Comparison of ENCODE assay signal across 8 cellular contexts in genomic region chr18:62436636-62437519, GRCh38.
DNase-seq lines count a peak whose midpoint lies in the region; ATAC-seq and TF ChIP-seq lines count a peak whose summit lies in the region.

No MANE protein-coding gene starts in this region.

- H3K4me3 Mint-ChIP-seq in activated CD4-positive, alpha-beta T cell treated with anti-CD3 and anti-CD28 coated beads for 36 hours = no peak overlapping the region
- no peak overlapping the region for H3K4me3 Mint-ChIP-seq in stimulated activated naive CD8-positive, alpha-beta T cell treated with anti-CD3 and anti-CD28 coated beads, Interleukin-15, amount 100 ng/mL, for 72 hours

- 5% methylated on average over 10 of the region's 10 CpGs for WGBS in aorta, 2 donors

- no peak for DNase-seq in activated CD4-positive, alpha-beta T cell treated with anti-CD3 and anti-CD28 coated beads for 36 hours
- DNase-seq in activated CD4-positive, alpha-beta T cell treated with anti-CD3 and anti-CD28 coated beads for 4 hours = no peak
- peak; percentile 83 for DNase-seq in choroid plexus epithelial cell (ENCODE audit: low read depth)
- DNase-seq in lower lobe of right lung = peak; percentile 87
- DNase-seq in aorta = peak; percentile 96 to 97
- DNase-seq in HK-2 (ENCODE audit: unreplicated experiment) = no peak
- no peak for DNase-seq in stimulated activated naive CD8-positive, alpha-beta T cell treated with anti-CD3 and anti-CD28 coated beads, Interleukin-15, amount 100 ng/mL, for 72 hours
- no peak for DNase-seq in GM19238 (ENCODE audit: insufficient read length, low spot score)

- CTCF ChIA-PET in activated CD4-positive, alpha-beta T cell treated with anti-CD3 and anti-CD28 coated beads for 36 hours (lab: Charles Lee) = interaction anchor here (0.6 to 2.8 kb wide), 7 partner anchors 11 to 188 kb away, joined by 3 to 15 read pairs (median 4); no protein-coding TSS in a partner anchor

- H3K27me3 Mint-ChIP-seq in activated CD4-positive, alpha-beta T cell treated with anti-CD3 and anti-CD28 coated beads for 36 hours = peaks cover 6% of the 10 kb centered on the region
- H3K27me3 Mint-ChIP-seq in stimulated activated naive CD8-positive, alpha-beta T cell treated with anti-CD3 and anti-CD28 coated beads, Interleukin-15, amount 100 ng/mL, for 72 hours = peaks cover 18% of the 10 kb centered on the region

- TF ChIP-seq CTCF in choroid plexus epithelial cell (conservative IDR thresholded peaks at IDR 0.05; ENCODE audit: low read depth, low read length) (no peak), lower lobe of right lung (IDR thresholded peaks at IDR 0.05) (no peak)

- no peaks in the 10 kb centered on the region for H3K36me3 ChIP-seq in lower lobe of right lung
- no peaks in the 10 kb centered on the region for H3K36me3 ChIP-seq in aorta (ENCODE audit: control insufficient read depth in 1 of 2, insufficient read depth in 2 of 2, low read length in 1 of 2)

- intact Hi-C loops in activated CD4-positive, alpha-beta T cell treated with anti-CD3 and anti-CD28 coated beads for 36 hours (cut with DNase I, micrococcal nuclease) = no loop called here
- intact Hi-C loops in lower lobe of right lung (cut with DNase I) (no loop called here), aorta (cut with DNase I) (loop anchor here (1.0 to 10.0 kb wide), 3 partner anchors 85 to 278 kb away; partner anchors contain the start of gene PHLPP1 (in 1 of the 2))

- peak overlapping the region; percentile 81 for H3K27ac ChIP-seq in lower lobe of right lung
- H3K27ac ChIP-seq in aorta (ENCODE audit: low read depth in 1 of 2, low read length in 2 of 2) = peak overlapping the region; percentile 57 to 97

- no peaks in the 10 kb centered on the region for H3K36me3 Mint-ChIP-seq in activated CD4-positive, alpha-beta T cell treated with anti-CD3 and anti-CD28 coated beads for 36 hours (ENCODE audit: low read depth)

- H3K27me3 ChIP-seq in lower lobe of right lung (ENCODE audit: low read depth) = no peaks in the 10 kb centered on the region
- no peaks in the 10 kb centered on the region for H3K27me3 ChIP-seq in aorta (ENCODE audit: control insufficient read depth in 1 of 2, insufficient read depth in 2 of 2, low read length in 1 of 2)

- POLR2A ChIA-PET in activated CD4-positive, alpha-beta T cell treated with anti-CD3 and anti-CD28 coated beads for 36 hours (lab: Charles Lee) = no interaction called here

- H3K4me1 Mint-ChIP-seq in activated CD4-positive, alpha-beta T cell treated with anti-CD3 and anti-CD28 coated beads for 36 hours = no peaks in the 10 kb centered on the region
- no peaks in the 10 kb centered on the region for H3K4me1 Mint-ChIP-seq in stimulated activated naive CD8-positive, alpha-beta T cell treated with anti-CD3 and anti-CD28 coated beads, Interleukin-15, amount 100 ng/mL, for 72 hours

- H3K4me3 ChIP-seq in choroid plexus epithelial cell (ENCODE audit: low read depth, low read length) = no peak overlapping the region
- no peak overlapping the region for H3K4me3 ChIP-seq in lower lobe of right lung
- no peak overlapping the region for H3K4me3 ChIP-seq in aorta (ENCODE audit: low read length in 2 of 2)

- H3K27ac Mint-ChIP-seq in activated CD4-positive, alpha-beta T cell treated with anti-CD3 and anti-CD28 coated beads for 36 hours = no peak overlapping the region
- H3K27ac Mint-ChIP-seq in stimulated activated naive CD8-positive, alpha-beta T cell treated with anti-CD3 and anti-CD28 coated beads, Interleukin-15, amount 100 ng/mL, for 72 hours = no peak overlapping the region

- H3K9me3 Mint-ChIP-seq in activated CD4-positive, alpha-beta T cell treated with anti-CD3 and anti-CD28 coated beads for 36 hours (ENCODE audit: low read depth) = no peaks in the 10 kb centered on the region
- no peaks in the 10 kb centered on the region for H3K9me3 Mint-ChIP-seq in stimulated activated naive CD8-positive, alpha-beta T cell treated with anti-CD3 and anti-CD28 coated beads, Interleukin-15, amount 100 ng/mL, for 72 hours

- peaks cover 42% of the 10 kb centered on the region for H3K4me1 ChIP-seq in lower lobe of right lung
- peaks cover 0 to 3% of the 10 kb centered on the region in 2 donors for H3K4me1 ChIP-seq in aorta (ENCODE audit: control insufficient read depth in 1 of 2, insufficient read depth in 2 of 2, low read length in 2 of 2)

- ATAC-seq in activated CD4-positive, alpha-beta T cell treated with anti-CD3 and anti-CD28 coated beads for 36 hours = peak; percentile 47
- ATAC-seq in lower lobe of right lung (peak; percentile 91 to 92), aorta (ENCODE audit: low FRiP score) (peak; percentile 94)
- no peak for ATAC-seq in stimulated activated naive CD8-positive, alpha-beta T cell treated with anti-CD3 and anti-CD28 coated beads, Interleukin-15, amount 100 ng/mL, for 72 hours

- H3K9me3 ChIP-seq in lower lobe of right lung = no peaks in the 10 kb centered on the region
- no peaks in the 10 kb centered on the region for H3K9me3 ChIP-seq in aorta (ENCODE audit: control insufficient read depth, low read length)

Comparison
In these comparisons a context has a peak if more than half of its experiments do, and no peak if none do; other contexts are left out.
1. DNase-seq: peak in choroid plexus epithelial cell (single experiment), lower lobe of right lung (single experiment) and aorta (2 of 2); none in activated CD4-positive, alpha-beta T cell treated with anti-CD3 and anti-CD28 coated beads for 36 hours (single experiment), activated CD4-positive, alpha-beta T cell treated with anti-CD3 and anti-CD28 coated beads for 4 hours (0 of 2), HK-2 (single experiment), stimulated activated naive CD8-positive, alpha-beta T cell treated with anti-CD3 and anti-CD28 coated beads, Interleukin-15, amount 100 ng/mL, for 72 hours (0 of 2) and GM19238 (single experiment).
2. intact Hi-C loops: an anchor here in aorta (1.0 to 10.0 kb wide); none called in activated CD4-positive, alpha-beta T cell treated with anti-CD3 and anti-CD28 coated beads for 36 hours and lower lobe of right lung.